Comparison of ENCODE assay signal across 29 cellular contexts in the genomic region with DNA sequence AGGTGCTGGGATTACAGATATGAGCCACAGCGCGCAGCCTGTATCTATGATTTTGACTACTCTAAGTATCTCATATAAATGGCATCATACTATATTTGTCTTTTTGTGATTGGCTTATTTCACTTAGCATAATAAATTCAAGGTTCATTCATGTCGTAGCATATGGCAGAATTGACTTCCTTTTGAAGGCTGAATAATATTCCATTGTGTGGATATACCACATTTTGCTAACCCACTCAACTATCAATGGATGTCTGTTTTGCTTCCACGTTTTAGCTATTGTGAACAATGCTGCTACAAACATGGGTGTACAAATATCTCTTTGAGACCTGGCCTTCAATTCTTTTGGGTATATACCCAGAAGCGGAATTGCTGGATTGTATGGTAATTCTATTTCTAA. TPM values are rescaled to one million over a fixed set of nuclear protein-coding genes. Genes with fewer than 3 reads are reported as not detected.
DNase-seq lines count a peak whose midpoint lies in the region; ATAC-seq and TF ChIP-seq lines count a peak whose summit lies in the region.
"Had no signal": no experiment of that assay in that cellular context is flagged by ENCODE, and none has a peak within 500 bp of the region (broad histone marks: within the 10 kb centered on the region; RNA-seq: fewer than 3 reads in every experiment).

No MANE protein-coding gene starts in this region.

- TF ChIP-seq EP300 in SK-N-SH (IDR thresholded peaks at IDR 0.05; ENCODE audit: borderline replicate concordance in 1 of 2, low read depth in 1 of 2, low read length in 1 of 2) = no peak

- H3K9me2 ChIP-seq in SK-N-SH = no peaks in the 10 kb centered on the region

- WGBS in SK-N-SH (ENCODE audit: low lambda C conversion rate) = 72% methylated on average over 5 of the region's 5 CpGs

- ATAC-seq in SK-N-SH treated with all-trans-retinoic acid at 6 μM for 48 hours (no peak), T-helper 17 cell (no peak)
- ATAC-seq: GM12878 had no signal

- H3K36me3 Mint-ChIP-seq in T-helper 17 cell (ENCODE audit: low read depth) = peaks cover 3% of the 10 kb centered on the region
- H3K36me3 Mint-ChIP-seq: CD14-positive monocyte; CD4-positive, alpha-beta memory T cell; CD4-positive, CD25-positive, alpha-beta regulatory T cell had no signal

- H2AFZ ChIP-seq in SK-N-SH (ENCODE audit: low read depth) = no peak overlapping the region
- H2AFZ ChIP-seq in osteoblast (ENCODE audit: low read length) = no peak overlapping the region

- H3K9me3 ChIP-seq in SK-N-SH (no peaks in the 10 kb centered on the region), T-helper 17 cell (ENCODE audit: control insufficient read depth, low read length, poor library complexity, severe bottlenecking) (no peaks in the 10 kb centered on the region), osteoblast (ENCODE audit: low read depth, low read length) (no peaks in the 10 kb centered on the region), left ventricle myocardium inferior (replicated peaks) (peaks cover 6% of the 10 kb centered on the region)
- H3K9me3 ChIP-seq: BE2C had no signal

- no peak overlapping the region for H3K27ac ChIP-seq in SK-N-SH (ENCODE audit: low read depth in 2 of 2, low read length in 1 of 2)
- no peak overlapping the region for H3K27ac ChIP-seq in osteoblast (ENCODE audit: low read depth, low read length)
- H3K27ac ChIP-seq in left ventricle myocardium inferior (replicated peaks) = no peak overlapping the region
- H3K27ac ChIP-seq: 22Rv1, BLaER1 had no signal

- H3K4me1 ChIP-seq in SK-N-SH (ENCODE audit: control insufficient read depth in 1 of 2, insufficient read depth in 2 of 2, low read depth in 1 of 2, low read length in 1 of 2) = peaks cover 0 to 22% of the 10 kb centered on the region in 2 experiments; a peak in 1 of 4 replicates
- peaks cover 14% of the 10 kb centered on the region for H3K4me1 ChIP-seq in osteoblast (ENCODE audit: insufficient read depth, low read length)
- peaks cover 42% of the 10 kb centered on the region for H3K4me1 ChIP-seq in left ventricle myocardium inferior
- H3K4me1 ChIP-seq: BE2C had no signal

- H3K27ac Mint-ChIP-seq in T-helper 17 cell = peak overlapping the region; percentile 2
- H3K27ac Mint-ChIP-seq: CD14-positive monocyte; CD4-positive, alpha-beta memory T cell; CD4-positive, CD25-positive, alpha-beta regulatory T cell; CD8-positive, alpha-beta memory T cell had no signal

- no peaks in the 10 kb centered on the region for H3K27me3 Mint-ChIP-seq in T-helper 17 cell
- H3K27me3 Mint-ChIP-seq: CD4-positive, alpha-beta memory T cell; CD8-positive, alpha-beta memory T cell had no signal

- DNase-seq in SK-N-SH (no peak), T-helper 17 cell (no peak), osteoblast (ENCODE audit: insufficient read length, low spot score, missing footprints) (peak; percentile 15), epidermal melanocyte (ENCODE audit: insufficient read length, low spot score) (no peak), left ventricle myocardium inferior (no peak)
- DNase-seq: ACHN; BE2C; C1 segment of cervical spinal cord; CD4-positive, alpha-beta memory T cell; CD4-positive, CD25-positive, alpha-beta regulatory T cell; CD8-positive, alpha-beta memory T cell; COR-L47; DMS 273 treated with DMSO at 0.1 percent for 48 hours; DMS153; DMS53; DMS79; DND-41; EL; GDM1 had no signal

- H3K4me2 ChIP-seq in SK-N-SH (no peak overlapping the region), osteoblast (ENCODE audit: insufficient read depth, low read length) (no peak overlapping the region)
- H3K4me2 ChIP-seq: BLaER1 had no signal

- POLR2A ChIA-PET in SK-N-SH (lab: Yijun Ruan, JAX) = no interaction called here

- H3K36me3 ChIP-seq in SK-N-SH (replicated peaks in 1 of 2; ENCODE audit: control insufficient read depth in 1 of 2, insufficient read depth in 2 of 2, low read length in 1 of 2) (no peaks in the 10 kb centered on the region), osteoblast (ENCODE audit: insufficient read depth, low read length) (no peaks in the 10 kb centered on the region), left ventricle myocardium inferior (no peaks in the 10 kb centered on the region)
- H3K36me3 ChIP-seq: BE2C, BLaER1 had no signal

- peaks cover 3% of the 10 kb centered on the region for H3K4me1 Mint-ChIP-seq in T-helper 17 cell
- H3K4me1 Mint-ChIP-seq: CD14-positive monocyte had no signal

- CTCF ChIA-PET in SK-N-SH (lab: Yijun Ruan, JAX) = interaction anchor here (4.3 kb wide), 1 partner anchor 12 kb away, joined by 29 read pairs; no protein-coding TSS in a partner anchor

- H3K79me2 ChIP-seq in SK-N-SH (ENCODE audit: insufficient read depth) (no peaks in the 10 kb centered on the region), osteoblast (ENCODE audit: insufficient read depth, low read length) (no peaks in the 10 kb centered on the region)

- TF ChIP-seq CTCF in SK-N-SH (IDR thresholded peaks at IDR 0.05) = no peak
- no peak for TF ChIP-seq CTCF in osteoblast (IDR thresholded peaks at IDR 0.05; ENCODE audit: extremely low read depth, low read depth, low read length)
- TF ChIP-seq CTCF in left ventricle myocardium inferior (IDR thresholded peaks at IDR 0.05; ENCODE audit: borderline replicate concordance) = no peak

- no peak overlapping the region for H3K4me3 Mint-ChIP-seq in T-helper 17 cell
- H3K4me3 Mint-ChIP-seq: CD14-positive monocyte; CD4-positive, alpha-beta memory T cell; CD4-positive, CD25-positive, alpha-beta regulatory T cell; CD8-positive, alpha-beta memory T cell had no signal

- H3K27me3 ChIP-seq in SK-N-SH (ENCODE audit: insufficient read depth) (no peaks in the 10 kb centered on the region), osteoblast (ENCODE audit: insufficient read depth, low read length) (no peaks in the 10 kb centered on the region), left ventricle myocardium inferior (ENCODE audit: low read depth) (no peaks in the 10 kb centered on the region)
- H3K27me3 ChIP-seq: BE2C, BLaER1 had no signal

- H3K9ac ChIP-seq in SK-N-SH = no peak overlapping the region
- H3K9ac ChIP-seq: BLaER1 had no signal

- H3K4me3 ChIP-seq in SK-N-SH (ENCODE audit: low read depth in 2 of 2, low read length in 1 of 2) = no peak overlapping the region
- no peak overlapping the region for H3K4me3 ChIP-seq in osteoblast (ENCODE audit: insufficient read depth, low read length)
- no peak overlapping the region for H3K4me3 ChIP-seq in left ventricle myocardium inferior
- H3K4me3 ChIP-seq: BLaER1, GM12878 had no signal

- no peak for TF ChIP-seq RAD21 in SK-N-SH (IDR thresholded peaks at IDR 0.05; ENCODE audit: low read length)

- intact Hi-C loops in left ventricle myocardium inferior (cut with micrococcal nuclease) = loop anchor here (10.0 kb wide), 1 partner anchor 66 kb away; no protein-coding TSS in a partner anchor

- no peaks in the 10 kb centered on the region for H3F3A ChIP-seq in SK-N-SH (replicated peaks; ENCODE audit: insufficient read depth)

- no peaks in the 10 kb centered on the region for H4K20me1 ChIP-seq in SK-N-SH (ENCODE audit: insufficient read depth)
- no peaks in the 10 kb centered on the region for H4K20me1 ChIP-seq in osteoblast (ENCODE audit: insufficient read depth, low read length)
- H4K20me1 ChIP-seq: BLaER1 had no signal

TF ChIP-seq in SK-N-SH treated with all-trans-retinoic acid at 6 μM for 48 hours, 23 proteins besides CTCF, POLR2A, EP300 and RAD21:
- TF ChIP-seq ZNF8 (CRISPR knock-in tag; IDR thresholded peaks at IDR 0.05) = peak; percentile 96
- TF ChIP-seq RARB (CRISPR knock-in tag; IDR thresholded peaks at IDR 0.05) = no peak
TF ChIP-seq in SK-N-SH treated with all-trans-retinoic acid at 6 μM for 48 hours: peak in this region for 1.

TF ChIP-seq in SK-N-SH, 30 proteins besides CTCF, POLR2A, EP300 and RAD21 (continues in another document):
- TF ChIP-seq MXI1 (IDR thresholded peaks at IDR 0.05; ENCODE audit: low read depth, low read length) = no peak
- no peak for TF ChIP-seq FOXM1 (IDR thresholded peaks at IDR 0.05; ENCODE audit: low read depth)
- TF ChIP-seq, protein P1, sequence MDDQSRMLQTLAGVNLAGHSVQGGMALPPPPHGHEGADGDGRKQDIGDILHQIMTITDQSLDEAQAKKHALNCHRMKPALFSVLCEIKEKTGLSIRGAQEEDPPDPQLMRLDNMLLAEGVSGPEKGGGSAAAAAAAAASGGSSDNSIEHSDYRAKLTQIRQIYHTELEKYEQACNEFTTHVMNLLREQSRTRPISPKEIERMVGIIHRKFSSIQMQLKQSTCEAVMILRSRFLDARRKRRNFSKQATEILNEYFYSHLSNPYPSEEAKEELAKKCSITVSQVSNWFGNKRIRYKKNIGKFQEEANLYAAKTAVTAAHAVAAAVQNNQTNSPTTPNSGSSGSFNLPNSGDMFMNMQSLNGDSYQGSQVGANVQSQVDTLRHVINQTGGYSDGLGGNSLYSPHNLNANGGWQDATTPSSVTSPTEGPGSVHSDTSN (IDR thresholded peaks at IDR 0.05) = no peak
- no peak for TF ChIP-seq FOSL2 (IDR thresholded peaks at IDR 0.05; ENCODE audit: borderline replicate concordance, low read depth)
- TF ChIP-seq SMC3 (IDR thresholded peaks at IDR 0.05; ENCODE audit: low read depth, low read length) = no peak

RNA-seq across cellular contexts. Expression of a gene that starts 10.1 kb away (rescaled TPM):
- polyA plus RNA-seq in SK-N-SH (2012; rRNA removed) = 1.5 and 2.4 TPM in 2 replicates
- polyA plus RNA-seq in SK-N-SH (2012; cell fraction: cytosol; rRNA removed) = 0.46 and 0.90 TPM in 2 replicates
- polyA plus RNA-seq in SK-N-SH (2012; cell fraction: nucleus; rRNA removed) = 5.0 and 9.6 TPM in 2 replicates
- total RNA-seq in T-helper 17 cell = 10 to 100 TPM in 1 of 2 donors, 1 to 10 TPM in 1; 7.5 to 11.7 TPM
- total RNA-seq in osteoblast = 2.9 and 3.8 TPM in 2 replicates
- total RNA-seq in left ventricle myocardium inferior = 12.2 TPM
- total RNA-seq: GM12878 had no signal
- polyA plus RNA-seq: CD14-positive monocyte had no signal

RNA-seq across cellular contexts. Expression of a gene that starts 24.7 kb away (rescaled TPM):
- polyA plus RNA-seq in SK-N-SH (2012; rRNA removed) = not detected in 2 replicates
- polyA plus RNA-seq in SK-N-SH (2012; cell fraction: cytosol; rRNA removed) = not detected in 2 replicates
- polyA plus RNA-seq in SK-N-SH (2012; cell fraction: nucleus; rRNA removed) = 0.05 TPM in 1 of 2 replicates, not detected in the other
- total RNA-seq in T-helper 17 cell (not detected), osteoblast (not detected in 2 replicates), left ventricle myocardium inferior (not detected)
- total RNA-seq: A172; A673; CD4-positive, alpha-beta memory T cell; CD4-positive, CD25-positive, alpha-beta regulatory T cell; CD8-positive, alpha-beta memory T cell; Daoy; G401; GM12878 had no signal
- polyA plus RNA-seq: AG04450; CD14-positive monocyte; CD4-positive, alpha-beta memory T cell; CD4-positive, CD25-positive, alpha-beta regulatory T cell; CD8-positive, alpha-beta memory T cell; GM12878 had no signal

RNA-seq across cellular contexts. Expression of a gene that starts 56.2 kb away (rescaled TPM):
- 7.2 and 7.4 TPM in 2 replicates for polyA plus RNA-seq in SK-N-SH (2012; rRNA removed)
- polyA plus RNA-seq in SK-N-SH (2012; cell fraction: cytosol; rRNA removed) = 1.9 and 3.2 TPM in 2 replicates
- polyA plus RNA-seq in SK-N-SH (2012; cell fraction: nucleus; rRNA removed) = 41.0 and 52.4 TPM in 2 replicates
- 10 to 100 TPM; 21.4 to 21.9 TPM for total RNA-seq in T-helper 17 cell
- 5.8 and 7.4 TPM in 2 replicates for total RNA-seq in osteoblast
- total RNA-seq in left ventricle myocardium inferior = 3.7 TPM

RNA-seq across cellular contexts. Expression of a gene that starts 58.8 kb away (rescaled TPM):
- polyA plus RNA-seq in SK-N-SH (2012; rRNA removed) = 2,966 and 3,473 TPM in 2 replicates
- 3,628 and 3,647 TPM in 2 replicates for polyA plus RNA-seq in SK-N-SH (2012; cell fraction: cytosol; rRNA removed)
- polyA plus RNA-seq in SK-N-SH (2012; cell fraction: nucleus; rRNA removed) = 962 and 1,107 TPM in 2 replicates
- total RNA-seq in T-helper 17 cell (1,000 to 10,000 TPM; 3,035 to 3,199 TPM), osteoblast (1,279 and 1,302 TPM in 2 replicates), left ventricle myocardium inferior (944 TPM)
